Comparison of ENCODE assay signal across 1 cellular context in the genomic region with DNA sequence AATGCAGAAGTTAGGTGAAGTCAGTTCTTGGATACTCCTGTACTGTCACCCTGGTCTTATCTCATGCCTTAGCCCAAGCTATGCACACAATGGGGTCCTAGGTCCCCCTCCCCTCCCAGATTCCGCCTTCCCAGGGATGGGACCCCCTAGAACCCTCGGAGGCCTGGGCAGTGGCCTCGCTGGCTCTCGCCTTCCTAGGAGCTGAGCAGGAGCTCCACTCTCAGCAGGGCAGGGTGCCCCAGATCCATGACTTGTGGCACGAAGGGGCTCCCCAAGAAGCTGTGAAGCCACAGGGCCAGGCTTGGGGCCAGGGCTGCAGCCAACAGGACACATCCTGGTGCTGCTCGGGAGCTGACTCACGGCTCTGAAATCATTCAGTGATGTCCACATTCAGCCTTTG. TPM values are rescaled to one million over a fixed set of nuclear protein-coding genes. Genes with fewer than 3 reads are reported as not detected.
"Had no signal": no experiment of that assay in that cellular context is flagged by ENCODE, and none has a peak within 500 bp of the region (broad histone marks: within the 10 kb centered on the region; RNA-seq: fewer than 3 reads in every experiment).

No MANE protein-coding gene starts in this region.

RNA-seq across cellular contexts. Expression of gene RTN4R, which starts 42.1 kb away (rescaled TPM):
- total RNA-seq: OCI-LY7 had no signal
